20 cellular contexts compared by ENCODE assay signal in the genomic region with DNA sequence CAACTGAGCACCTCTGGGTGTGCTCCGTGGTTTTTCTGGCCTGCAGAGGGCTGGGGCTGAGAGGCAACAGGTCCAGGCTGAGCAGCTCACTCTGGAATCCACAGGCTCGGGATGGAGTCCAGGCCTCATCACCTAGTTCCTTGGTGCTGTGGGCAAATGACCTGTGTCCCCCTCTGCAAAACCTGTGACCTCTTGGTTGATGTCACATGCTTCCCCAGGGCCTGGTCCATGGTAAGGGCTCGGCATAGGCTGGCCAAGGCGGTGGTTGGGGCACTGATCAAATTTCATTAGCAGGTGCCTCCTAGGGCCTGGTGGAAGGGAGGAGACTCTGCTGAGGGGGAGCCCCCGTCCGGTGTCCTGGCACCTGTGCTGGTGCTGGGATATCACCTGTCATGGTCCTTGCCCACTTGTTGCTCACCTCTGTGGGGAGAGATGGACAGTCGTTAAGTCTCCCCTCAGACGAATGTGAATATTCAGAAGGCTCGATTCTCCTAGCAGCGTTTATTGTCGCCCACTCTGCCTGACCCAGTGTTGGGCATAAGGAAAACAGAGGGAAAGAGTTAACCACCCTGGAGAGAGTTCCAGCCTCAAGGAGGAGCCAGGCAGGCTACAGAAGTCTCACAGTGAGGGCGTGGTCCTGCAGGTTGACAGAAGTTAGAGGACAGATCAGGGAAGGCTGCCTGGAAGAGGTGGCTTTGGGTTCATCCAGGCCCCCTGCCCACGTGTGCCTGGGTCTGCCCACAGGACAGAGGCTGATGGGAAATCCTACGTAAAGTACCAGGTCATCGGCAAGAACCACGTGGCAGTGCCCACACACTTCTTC. TPM values are rescaled to one million over a fixed set of nuclear protein-coding genes. Genes with fewer than 3 reads are reported as not detected.
DNase-seq lines count a peak whose midpoint lies in the region; ATAC-seq and TF ChIP-seq lines count a peak whose summit lies in the region.
"Had no signal": no experiment of that assay in that cellular context is flagged by ENCODE, and none has a peak within 500 bp of the region (broad histone marks: within the 10 kb centered on the region; RNA-seq: fewer than 3 reads in every experiment).

No MANE protein-coding gene starts in this region.

- H3K27me3 Mint-ChIP-seq in activated naive CD4-positive, alpha-beta T cell treated with anti-CD3 and anti-CD28 coated beads, Interleukin-2, amount 50 U/mL, for 24 hours: no peaks in the 10 kb centered on the region
- H3K27me3 Mint-ChIP-seq in activated naive CD4-positive, alpha-beta T cell treated with anti-CD3 and anti-CD28 coated beads for 36 hours (ENCODE audit: low read depth): no peaks in the 10 kb centered on the region
- no peaks in the 10 kb centered on the region for H3K27me3 Mint-ChIP-seq in natural killer cell (ENCODE audit: low read depth in 2 of 2)
- H3K27me3 Mint-ChIP-seq: activated naive CD8-positive, alpha-beta T cell; naive B cell had no signal

- H3K9me3 Mint-ChIP-seq in activated naive CD4-positive, alpha-beta T cell treated with anti-CD3 and anti-CD28 coated beads, Interleukin-2, amount 50 U/mL, for 24 hours: no peaks in the 10 kb centered on the region
- no peaks in the 10 kb centered on the region for H3K9me3 Mint-ChIP-seq in activated naive CD4-positive, alpha-beta T cell treated with anti-CD3 and anti-CD28 coated beads for 36 hours
- H3K9me3 Mint-ChIP-seq in natural killer cell: no peaks in the 10 kb centered on the region
- H3K9me3 Mint-ChIP-seq: activated T-cell treated with anti-CD3 and anti-CD28 coated beads, Interleukin-2, amount 50 U/mL, for 4 hours; naive B cell had no signal

- CTCF ChIA-PET in activated naive CD4-positive, alpha-beta T cell treated with anti-CD3 and anti-CD28 coated beads for 36 hours (lab: Charles Lee): no interaction called here

- DNase-seq in activated naive CD4-positive, alpha-beta T cell treated with anti-CD3 and anti-CD28 coated beads for 36 hours: no peak
- DNase-seq in NB4 (ENCODE audit: low read depth) (no peak), natural killer cell (no peak), RPMI8226 (no peak)
- no peak for DNase-seq in stimulated activated CD4-positive, alpha-beta T cell treated with anti-CD3 and anti-CD28 coated beads, Interleukin-4, amount 100 ng/mL, for 4 hours
- DNase-seq: activated CD8-positive, alpha-beta T cell treated with anti-CD3 and anti-CD28 coated beads, Interleukin-2, amount 10 ng/mL, durations not matched to agents 7 days and 5 days; activated T-cell treated with anti-CD3 and anti-CD28 coated beads, Interleukin-2, amount 50 U/mL, for 4 hours; DMS 273 treated with DMSO at 0.1 percent for 48 hours; erythroblast; foreskin fibroblast; GM23248; Kasumi-1; mesendoderm; naive B cell; NCI-H187; NCI-H748 treated with DMSO at 0.1 percent for 48 hours; stimulated activated CD4-positive, alpha-beta T cell treated with anti-CD3 and anti-CD28 coated beads, Interleukin-12 subunit alpha, Interleukin-12 subunit beta, amount 100 ng/mL, for 4 hours; substantia nigra had no signal

- H3K4me3 ChIP-seq in NB4 (ENCODE audit: low read depth, low read length): no peak overlapping the region
- H3K4me3 ChIP-seq: GM23248 had no signal

- ATAC-seq in natural killer cell: no peak
- ATAC-seq: activated CD8-positive, alpha-beta T cell treated with anti-CD3 and anti-CD28 coated beads, Interleukin-2, amount 10 ng/mL, durations not matched to agents 7 days and 5 days; activated T-cell treated with anti-CD3 and anti-CD28 coated beads, Interleukin-2, amount 50 U/mL, for 4 hours had no signal

- TF ChIP-seq POLR2A in NB4 (IDR thresholded peaks at IDR 0.05; ENCODE audit: extremely low read depth, insufficient read length): peak; percentile 3

- peaks cover 18% of the 10 kb centered on the region for H3K4me1 Mint-ChIP-seq in activated naive CD4-positive, alpha-beta T cell treated with anti-CD3 and anti-CD28 coated beads, Interleukin-2, amount 50 U/mL, for 24 hours
- H3K4me1 Mint-ChIP-seq in activated naive CD4-positive, alpha-beta T cell treated with anti-CD3 and anti-CD28 coated beads for 36 hours (ENCODE audit: low read depth): peaks cover 22% of the 10 kb centered on the region
- H3K4me1 Mint-ChIP-seq in natural killer cell: peaks cover 18 to 25% of the 10 kb centered on the region in 2 donors

- TF ChIP-seq CTCF in NB4 (IDR thresholded peaks at IDR 0.05; ENCODE audit: low read depth, low read length) (no peak), natural killer cell (IDR thresholded peaks at IDR 0.05) (no peak)

- peak overlapping the region; percentile 46 for H3K27ac Mint-ChIP-seq in activated naive CD4-positive, alpha-beta T cell treated with anti-CD3 and anti-CD28 coated beads, Interleukin-2, amount 50 U/mL, for 24 hours
- H3K27ac Mint-ChIP-seq in activated naive CD4-positive, alpha-beta T cell treated with anti-CD3 and anti-CD28 coated beads for 36 hours: no peak overlapping the region
- no peak overlapping the region for H3K27ac Mint-ChIP-seq in natural killer cell
- H3K27ac Mint-ChIP-seq: activated CD8-positive, alpha-beta T cell treated with anti-CD3 and anti-CD28 coated beads, Interleukin-2, amount 10 ng/mL, durations not matched to agents 7 days and 5 days had no signal

- intact Hi-C loops in activated naive CD4-positive, alpha-beta T cell treated with anti-CD3 and anti-CD28 coated beads for 36 hours (cut with micrococcal nuclease): no loop called here
- intact Hi-C loops in natural killer cell (cut with micrococcal nuclease): no loop called here

- H3K36me3 Mint-ChIP-seq in activated naive CD4-positive, alpha-beta T cell treated with anti-CD3 and anti-CD28 coated beads, Interleukin-2, amount 50 U/mL, for 24 hours: no peaks in the 10 kb centered on the region
- H3K36me3 Mint-ChIP-seq in activated naive CD4-positive, alpha-beta T cell treated with anti-CD3 and anti-CD28 coated beads for 36 hours (ENCODE audit: low read depth): peaks cover 12% of the 10 kb centered on the region
- H3K36me3 Mint-ChIP-seq in natural killer cell: no peaks in the 10 kb centered on the region
- H3K36me3 Mint-ChIP-seq: activated naive CD8-positive, alpha-beta T cell; naive B cell had no signal

- H3K4me3 Mint-ChIP-seq in activated naive CD4-positive, alpha-beta T cell treated with anti-CD3 and anti-CD28 coated beads, Interleukin-2, amount 50 U/mL, for 24 hours: no peak overlapping the region
- H3K4me3 Mint-ChIP-seq in activated naive CD4-positive, alpha-beta T cell treated with anti-CD3 and anti-CD28 coated beads for 36 hours: no peak overlapping the region
- peak overlapping the region; percentile 45 for H3K4me3 Mint-ChIP-seq in natural killer cell
- H3K4me3 Mint-ChIP-seq: activated CD8-positive, alpha-beta T cell treated with anti-CD3 and anti-CD28 coated beads, Interleukin-2, amount 10 ng/mL, durations not matched to agents 7 days and 5 days had no signal

RNA-seq across cellular contexts. Expression of a gene that starts 3.5 kb away (rescaled TPM):
- 10 to 100 TPM in 1 of 2 experiments, 1 to 10 TPM in 1; 9.9 to 10.3 TPM for total RNA-seq in activated naive CD4-positive, alpha-beta T cell treated with anti-CD3 and anti-CD28 coated beads for 36 hours
- total RNA-seq in natural killer cell: 10 to 100 TPM in 1 of 3 donors, 1 to 10 TPM in 2; 6.7 to 12.5 (median 8.3) TPM

RNA-seq across cellular contexts. Expression of a gene that starts 7.8 kb away (rescaled TPM):
- 10 to 100 TPM; 72.9 to 82.3 TPM for total RNA-seq in activated naive CD4-positive, alpha-beta T cell treated with anti-CD3 and anti-CD28 coated beads for 36 hours
- 10 to 100 TPM; 35.8 to 49.2 (median 40.1) TPM for total RNA-seq in natural killer cell

RNA-seq across cellular contexts. Expression of a gene that starts 34.7 kb away (rescaled TPM):
- total RNA-seq in activated naive CD4-positive, alpha-beta T cell treated with anti-CD3 and anti-CD28 coated beads for 36 hours: 1 to 10 TPM; 8.3 to 9.0 TPM
- total RNA-seq in natural killer cell: 10 to 100 TPM; 31.5 to 34.5 (median 33.7) TPM

RNA-seq across cellular contexts. Expression of a gene that starts 50.1 kb away (rescaled TPM):
- total RNA-seq in activated naive CD4-positive, alpha-beta T cell treated with anti-CD3 and anti-CD28 coated beads for 36 hours: 10 to 100 TPM in 1 of 2 experiments, 1 to 10 TPM in 1; 9.9 to 11.0 TPM
- 10 to 100 TPM; 35.0 to 37.4 (median 35.2) TPM for total RNA-seq in natural killer cell

RNA-seq across cellular contexts. Expression of a gene that starts 60.0 kb away (rescaled TPM):
- 10 to 100 TPM; 29.6 to 33.6 TPM for total RNA-seq in activated naive CD4-positive, alpha-beta T cell treated with anti-CD3 and anti-CD28 coated beads for 36 hours
- 10 to 100 TPM in 1 of 3 donors, 1 to 10 TPM in 2; 8.9 to 11.3 (median 9.1) TPM for total RNA-seq in natural killer cell
